27 cellular contexts compared by ENCODE assay signal in the genomic region with DNA sequence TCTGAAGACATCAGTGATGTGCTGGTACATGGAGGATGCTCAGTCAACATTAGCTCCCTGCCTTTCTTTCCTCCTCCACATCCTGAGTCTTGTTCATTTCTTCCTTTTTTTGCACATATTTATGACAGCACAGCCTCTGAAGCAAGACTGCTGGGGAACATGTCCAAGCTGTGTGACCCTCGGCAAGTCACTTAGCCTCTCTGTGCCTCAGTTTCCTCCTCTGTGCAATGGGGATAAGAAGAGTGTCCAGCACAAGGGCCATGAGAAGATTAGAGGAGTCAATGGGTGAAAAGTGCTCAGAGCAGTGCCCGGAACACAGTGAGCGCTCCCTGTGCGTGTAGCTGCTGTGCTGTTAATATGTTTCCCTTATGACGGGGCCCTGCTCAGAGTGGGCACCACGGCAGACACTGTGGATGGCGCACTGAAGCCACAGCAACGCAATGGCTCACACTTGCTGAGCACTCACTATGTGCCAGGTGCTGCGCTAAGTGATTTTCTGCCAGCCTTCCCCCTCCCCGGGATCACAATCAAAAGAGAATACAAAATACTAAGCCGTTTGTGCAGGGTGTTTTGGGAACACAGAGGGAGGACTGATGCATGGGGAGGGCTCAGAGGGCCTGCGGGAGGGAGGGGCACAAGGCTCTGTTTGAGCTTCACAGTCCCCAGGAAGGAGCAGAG. TPM values are rescaled to one million over a fixed set of nuclear protein-coding genes. Genes with fewer than 3 reads are reported as not detected.
DNase-seq lines count a peak whose midpoint lies in the region; ATAC-seq and TF ChIP-seq lines count a peak whose summit lies in the region.
"Had no signal": no experiment of that assay in that cellular context is flagged by ENCODE, and none has a peak within 500 bp of the region (broad histone marks: within the 10 kb centered on the region; RNA-seq: fewer than 3 reads in every experiment).

No MANE protein-coding gene starts in this region.

- TF ChIP-seq CTCF in nephron progenitor cell (IDR thresholded peaks at IDR 0.05), result no peak
- no peak for TF ChIP-seq CTCF in uterus (IDR thresholded peaks at IDR 0.05)

- peaks cover 15 to 29% of the 10 kb centered on the region in 2 donors for H3K4me1 ChIP-seq in uterus

- no peak for TF ChIP-seq POLR2A in uterus (IDR thresholded peaks at IDR 0.05)

- H3K4me1 Mint-ChIP-seq in nephron progenitor cell, result peaks cover 35% of the 10 kb centered on the region
- H3K4me1 Mint-ChIP-seq in activated CD8-positive, alpha-beta T cell treated with anti-CD3 and anti-CD28 coated beads, Interleukin-2, amount 10 ng/mL, durations not matched to agents 7 days and 5 days (ENCODE audit: low read depth), result peaks cover 9% of the 10 kb centered on the region

- peak overlapping the region; percentile 57 for H3K27ac Mint-ChIP-seq in nephron progenitor cell
- H3K27ac Mint-ChIP-seq in activated CD8-positive, alpha-beta T cell treated with anti-CD3 and anti-CD28 coated beads, Interleukin-2, amount 10 ng/mL, durations not matched to agents 7 days and 5 days, result no peak overlapping the region
- H3K27ac Mint-ChIP-seq: activated CD4-positive, alpha-beta memory T cell treated with anti-CD3 and anti-CD28 coated beads, Interleukin-2, amount 10 ng/mL, durations not matched to agents 7 days and 5 days; activated T-helper 1 cell treated with anti-CD3 and anti-CD28 coated beads, Interleukin-12 subunit alpha, Interleukin-12 subunit beta, Interleukin-2, Interleukin-4 antibody, amounts not matched to agents 30 ng/mL and 10 ng/mL and 1 ng/mL, durations not matched to agents 14 hours and 24 hours and 36 hours; CD8-positive, alpha-beta T cell; immature natural killer cell; stimulated activated naive CD8-positive, alpha-beta T cell treated with anti-CD3 and anti-CD28 coated beads, Interleukin-15, Interleukin-2, amounts not matched to agents 100 ng/mL and 50 ng/mL, for 24 hours had no signal

- H3K27me3 ChIP-seq in uterus, result no peaks in the 10 kb centered on the region

- peak overlapping the region; percentile 92 for H3K27ac ChIP-seq in cingulate gyrus (ENCODE audit: low read depth, low read length)
- H3K27ac ChIP-seq in uterus, result peak overlapping the region; percentile 37 to 46
- H3K27ac ChIP-seq: epithelial cell of prostate had no signal

- CTCF ChIA-PET in activated CD8-positive, alpha-beta T cell treated with anti-CD3 and anti-CD28 coated beads, Interleukin-2, amount 10 ng/mL, durations not matched to agents 7 days and 5 days (lab: Charles Lee), result no interaction called here

- no peak overlapping the region for H3K4me3 ChIP-seq in uterus

- peak; percentile 10 for DNase-seq in left cardiac atrium
- no peak for DNase-seq in cardiac septum (ENCODE audit: low spot score)
- no peak for DNase-seq in nephron progenitor cell
- DNase-seq in uterus, result peak in 1 of 2 donors; percentile 9
- no peak for DNase-seq in SKM-1 treated with dmso at 0.1 percent for 144 hours (lab: John Stamatoyannopoulos, UW; ENCODE audit: unreplicated experiment)
- no peak for DNase-seq in activated CD8-positive, alpha-beta T cell treated with anti-CD3 and anti-CD28 coated beads, Interleukin-2, amount 10 ng/mL, durations not matched to agents 7 days and 5 days
- DNase-seq: activated CD4-positive, alpha-beta memory T cell treated with anti-CD3 and anti-CD28 coated beads, Interleukin-2, amount 10 ng/mL, durations not matched to agents 7 days and 5 days; activated CD8-positive, alpha-beta memory T cell treated with anti-CD3 and anti-CD28 coated beads, Interleukin-2, amount 50 U/mL, for 48 hours; activated naive CD4-positive, alpha-beta T cell treated with Interleukin-2 at 50 U/mL for 16 hours; CD8-positive, alpha-beta T cell; effector CD8-positive, alpha-beta T cell; immature natural killer cell; KG1; NCI-H1436; NCI-H2081; NCI-H526 treated with DMSO at 0.1 percent for 48 hours; SHP77 treated with DMSO at 0.1 percent for 48 hours; stimulated activated CD4-positive, alpha-beta T cell treated with anti-CD3 and anti-CD28 coated beads, Interleukin-2, amount 100 ng/mL, for 24 hours; SW 1271 had no signal

- ATAC-seq in left cardiac atrium (no peak), GM19023 (IDR thresholded peaks at IDR 0.05; ENCODE audit: unreplicated experiment) (no peak)
- no peak for ATAC-seq in activated CD8-positive, alpha-beta T cell treated with anti-CD3 and anti-CD28 coated beads, Interleukin-2, amount 10 ng/mL, durations not matched to agents 7 days and 5 days
- ATAC-seq: CD8-positive, alpha-beta T cell; naive thymus-derived CD8-positive, alpha-beta T cell; Panc1 had no signal

- H3K36me3 Mint-ChIP-seq in nephron progenitor cell (ENCODE audit: low read depth), result peaks cover 10% of the 10 kb centered on the region
- H3K36me3 Mint-ChIP-seq in activated CD8-positive, alpha-beta T cell treated with anti-CD3 and anti-CD28 coated beads, Interleukin-2, amount 10 ng/mL, durations not matched to agents 7 days and 5 days (ENCODE audit: low read depth), result no peaks in the 10 kb centered on the region
- H3K36me3 Mint-ChIP-seq: brain; CD8-positive, alpha-beta T cell had no signal

- intact Hi-C loops in left cardiac atrium (cut with DNase I), result no loop called here
- intact Hi-C loops in cardiac septum (cut with DNase I), result no loop called here
- intact Hi-C loops in uterus (cut with DNase I; ENCODE audit: low total_unique reads), result no loop called here

- no peaks in the 10 kb centered on the region for H3K36me3 ChIP-seq in uterus

- no peaks in the 10 kb centered on the region for H3K9me3 Mint-ChIP-seq in nephron progenitor cell
- H3K9me3 Mint-ChIP-seq in activated CD8-positive, alpha-beta T cell treated with anti-CD3 and anti-CD28 coated beads, Interleukin-2, amount 10 ng/mL, durations not matched to agents 7 days and 5 days (ENCODE audit: insufficient read depth), result no peaks in the 10 kb centered on the region
- H3K9me3 Mint-ChIP-seq: activated CD4-positive, alpha-beta memory T cell treated with anti-CD3 and anti-CD28 coated beads, Interleukin-2, amount 10 ng/mL, durations not matched to agents 7 days and 5 days; activated T-helper 1 cell treated with anti-CD3 and anti-CD28 coated beads, Interleukin-12 subunit alpha, Interleukin-12 subunit beta, Interleukin-2, Interleukin-4 antibody, amounts not matched to agents 30 ng/mL and 10 ng/mL and 1 ng/mL, durations not matched to agents 14 hours and 24 hours and 36 hours; brain; CD8-positive, alpha-beta T cell; immature natural killer cell; naive thymus-derived CD8-positive, alpha-beta T cell; stimulated activated naive CD8-positive, alpha-beta T cell treated with anti-CD3 and anti-CD28 coated beads, Interleukin-15, Interleukin-2, amounts not matched to agents 100 ng/mL and 50 ng/mL, for 24 hours had no signal

- POLR2A ChIA-PET in activated CD8-positive, alpha-beta T cell treated with anti-CD3 and anti-CD28 coated beads, Interleukin-2, amount 10 ng/mL, durations not matched to agents 7 days and 5 days (lab: Charles Lee), result no interaction called here

- H3K9me3 ChIP-seq in uterus, result no peaks in the 10 kb centered on the region

- H3K4me3 Mint-ChIP-seq in nephron progenitor cell, result no peak overlapping the region
- H3K4me3 Mint-ChIP-seq in activated CD8-positive, alpha-beta T cell treated with anti-CD3 and anti-CD28 coated beads, Interleukin-2, amount 10 ng/mL, durations not matched to agents 7 days and 5 days, result no peak overlapping the region
- H3K4me3 Mint-ChIP-seq: activated CD4-positive, alpha-beta memory T cell treated with anti-CD3 and anti-CD28 coated beads, Interleukin-2, amount 10 ng/mL, durations not matched to agents 7 days and 5 days; activated T-helper 1 cell treated with anti-CD3 and anti-CD28 coated beads, Interleukin-12 subunit alpha, Interleukin-12 subunit beta, Interleukin-2, Interleukin-4 antibody, amounts not matched to agents 30 ng/mL and 10 ng/mL and 1 ng/mL, durations not matched to agents 14 hours and 24 hours and 36 hours; brain; CD8-positive, alpha-beta T cell; immature natural killer cell; naive thymus-derived CD8-positive, alpha-beta T cell; stimulated activated naive CD8-positive, alpha-beta T cell treated with anti-CD3 and anti-CD28 coated beads, Interleukin-15, Interleukin-2, amounts not matched to agents 100 ng/mL and 50 ng/mL, for 24 hours had no signal

- H3K27me3 Mint-ChIP-seq in nephron progenitor cell (ENCODE audit: low read depth, poor library complexity), result no peaks in the 10 kb centered on the region
- H3K27me3 Mint-ChIP-seq in activated CD8-positive, alpha-beta T cell treated with anti-CD3 and anti-CD28 coated beads, Interleukin-2, amount 10 ng/mL, durations not matched to agents 7 days and 5 days (ENCODE audit: low read depth), result no peaks in the 10 kb centered on the region
- H3K27me3 Mint-ChIP-seq: activated CD4-positive, alpha-beta memory T cell treated with anti-CD3 and anti-CD28 coated beads, Interleukin-2, amount 10 ng/mL, durations not matched to agents 7 days and 5 days; naive thymus-derived CD8-positive, alpha-beta T cell; stimulated activated naive CD8-positive, alpha-beta T cell treated with anti-CD3 and anti-CD28 coated beads, Interleukin-15, Interleukin-2, amounts not matched to agents 100 ng/mL and 50 ng/mL, for 24 hours had no signal

RNA-seq across cellular contexts. Expression of gene ZCCHC24, which starts 28.7 kb away (rescaled TPM):
- total RNA-seq in left cardiac atrium, result 10 to 100 TPM; 52.9 to 56.6 TPM
- 56.6 TPM for total RNA-seq in cardiac septum
- total RNA-seq in uterus, result 100 to 1,000 TPM in 1 of 4 donors, 10 to 100 TPM in 3; 32.8 to 122 (median 37.7) TPM
- total RNA-seq in activated CD8-positive, alpha-beta T cell treated with anti-CD3 and anti-CD28 coated beads, Interleukin-2, amount 10 ng/mL, durations not matched to agents 7 days and 5 days, result 1 to 10 TPM; 1.7 to 1.8 TPM

Comparison
In these comparisons a context has a peak if more than half of its experiments do, and no peak if none do; other contexts are left out.
1. RNA of gene ZCCHC24, which starts 28.7 kb away (total RNA-seq): 56.6 TPM in cardiac septum (single experiment), 52.9 to 56.6 TPM in left cardiac atrium and 32.8 to 122 TPM in uterus; 1.7 to 1.8 TPM in activated CD8-positive, alpha-beta T cell treated with anti-CD3 and anti-CD28 coated beads, Interleukin-2, amount 10 ng/mL, durations not matched to agents 7 days and 5 days; every median in the first group is over 10 times any median in the second.